8 cellular contexts compared by ENCODE assay signal in the genomic region with DNA sequence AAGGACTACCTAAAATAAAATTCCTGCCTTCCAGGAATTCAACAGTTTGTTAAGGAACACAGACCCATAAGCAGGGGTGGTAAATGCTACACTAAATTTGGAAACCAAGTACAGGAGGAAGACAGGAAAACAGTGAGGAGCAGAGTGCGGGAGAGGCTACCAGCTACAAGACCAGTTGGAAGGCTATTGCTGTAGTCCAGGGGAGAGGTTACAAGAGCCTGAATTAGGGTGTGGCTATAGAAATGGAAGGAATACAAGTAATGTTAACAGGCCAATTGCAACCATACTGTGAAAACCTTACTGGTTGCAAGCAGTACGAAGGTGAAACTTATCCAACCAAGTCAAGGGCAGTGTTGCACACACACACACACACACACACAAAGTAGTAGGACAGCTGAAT. TPM values are rescaled to one million over a fixed set of nuclear protein-coding genes. Genes with fewer than 3 reads are reported as not detected.
DNase-seq lines count a peak whose midpoint lies in the region; ATAC-seq and TF ChIP-seq lines count a peak whose summit lies in the region.

No MANE protein-coding gene starts in this region.

- peak overlapping the region; percentile 94 for H3K4me3 Mint-ChIP-seq in T-helper 1 cell treated with Interleukin-12 subunit alpha and Interleukin-12 subunit beta and Interleukin-4 antibody, amounts not matched to agents 30 μg/mL and 1 μg/mL, for 36 hours
- peak overlapping the region; percentile 92 for H3K4me3 Mint-ChIP-seq in T-helper 17 cell

- H3K27me3 ChIP-seq in smooth muscle cell (ENCODE audit: low read depth), result no peaks in the 10 kb centered on the region

- H3K9me3 Mint-ChIP-seq in T-helper 1 cell treated with Interleukin-12 subunit alpha and Interleukin-12 subunit beta and Interleukin-4 antibody, amounts not matched to agents 30 μg/mL and 1 μg/mL, for 36 hours, result no peaks in the 10 kb centered on the region

- peaks cover 35% of the 10 kb centered on the region for H3K79me2 ChIP-seq in smooth muscle cell (ENCODE audit: low read depth)

- peaks cover 7% of the 10 kb centered on the region for H3K27me3 Mint-ChIP-seq in T-helper 1 cell treated with Interleukin-12 subunit alpha and Interleukin-12 subunit beta and Interleukin-4 antibody, amounts not matched to agents 30 μg/mL and 1 μg/mL, for 36 hours (ENCODE audit: low read depth)
- H3K27me3 Mint-ChIP-seq in T-helper 17 cell, result peaks cover 11% of the 10 kb centered on the region

- peak overlapping the region; percentile 92 for H3K4me2 ChIP-seq in smooth muscle cell

- peak overlapping the region; percentile 97 for H2AFZ ChIP-seq in smooth muscle cell (ENCODE audit: low read depth)

- H3K4me1 ChIP-seq in smooth muscle cell (ENCODE audit: low read depth), result peaks cover 13% of the 10 kb centered on the region

- no peaks in the 10 kb centered on the region for H3K36me3 ChIP-seq in smooth muscle cell (ENCODE audit: low read depth)

- TF ChIP-seq CTCF in foreskin fibroblast (IDR thresholded peaks at IDR 0.05; ENCODE audit: low read depth, low read length) (no peak), smooth muscle cell (IDR thresholded peaks at IDR 0.05; ENCODE audit: borderline replicate concordance, insufficient read depth, poor library complexity, severe bottlenecking) (no peak)

- no peak overlapping the region for H3K9ac ChIP-seq in smooth muscle cell (ENCODE audit: low read depth)

- no peak for ATAC-seq in T-helper 17 cell
- ATAC-seq in HG03460 (IDR thresholded peaks at IDR 0.05; ENCODE audit: unreplicated experiment), result no peak
- no peak for ATAC-seq in HG03571 (IDR thresholded peaks at IDR 0.05; ENCODE audit: unreplicated experiment)

- H3K4me1 Mint-ChIP-seq in T-helper 1 cell treated with Interleukin-12 subunit alpha and Interleukin-12 subunit beta and Interleukin-4 antibody, amounts not matched to agents 30 μg/mL and 1 μg/mL, for 36 hours (ENCODE audit: low read depth), result peaks cover 26% of the 10 kb centered on the region
- peaks cover 23% of the 10 kb centered on the region for H3K4me1 Mint-ChIP-seq in T-helper 17 cell

- peaks cover 7% of the 10 kb centered on the region for H3F3A ChIP-seq in smooth muscle cell (ENCODE audit: low read depth)

- H3K36me3 Mint-ChIP-seq in T-helper 1 cell treated with Interleukin-12 subunit alpha and Interleukin-12 subunit beta and Interleukin-4 antibody, amounts not matched to agents 30 μg/mL and 1 μg/mL, for 36 hours (ENCODE audit: low read depth), result peaks cover 6% of the 10 kb centered on the region
- H3K36me3 Mint-ChIP-seq in T-helper 17 cell (ENCODE audit: low read depth), result peaks cover 2% of the 10 kb centered on the region

- peak overlapping the region; percentile 55 for H3K27ac Mint-ChIP-seq in T-helper 1 cell treated with Interleukin-12 subunit alpha and Interleukin-12 subunit beta and Interleukin-4 antibody, amounts not matched to agents 30 μg/mL and 1 μg/mL, for 36 hours
- H3K27ac Mint-ChIP-seq in T-helper 17 cell, result peak overlapping the region; percentile 89

- H3K4me3 ChIP-seq in foreskin fibroblast (ENCODE audit: low read depth in 1 of 2, low read length in 2 of 2) (peak overlapping the region; percentile 61 to 63), smooth muscle cell (peak overlapping the region; percentile 90)

- WGBS in smooth muscle cell (ENCODE audit: low lambda C conversion rate), result 68% methylated on average over 2 of the region's 2 CpGs

- H3K9me3 ChIP-seq in T-helper 17 cell (ENCODE audit: control insufficient read depth, low read length, poor library complexity, severe bottlenecking) (no peaks in the 10 kb centered on the region), smooth muscle cell (replicated peaks; ENCODE audit: low read depth) (no peaks in the 10 kb centered on the region)

- no peak overlapping the region for H3K27ac ChIP-seq in smooth muscle cell (ENCODE audit: low read depth)

- H4K20me1 ChIP-seq in smooth muscle cell (ENCODE audit: low read depth), result peaks cover 30% of the 10 kb centered on the region

- DNase-seq in T-helper 1 cell, result no peak
- DNase-seq in T-helper 17 cell, result no peak
- peak in 1 of 2 donors; percentile 22 for DNase-seq in foreskin fibroblast
- DNase-seq in smooth muscle cell (lab: John Stamatoyannopoulos, UW; ENCODE audit: unreplicated experiment), result no peak
- DNase-seq in mucosa of gallbladder (ENCODE audit: low spot score), result no peak

RNA-seq across cellular contexts. Expression of gene ARMC8, which starts 0.9 kb away (rescaled TPM):
- 10 to 100 TPM; 55.6 to 75.8 TPM for total RNA-seq in T-helper 17 cell
- total RNA-seq in smooth muscle cell, result 39.3 and 48.6 TPM in 2 replicates
- polyA plus RNA-seq in smooth muscle cell, result 22.6 and 29.2 TPM in 2 replicates
- 40.8 TPM for total RNA-seq in mucosa of gallbladder

RNA-seq across cellular contexts. Expression of gene DBR1, which starts 11.5 kb away (rescaled TPM):
- total RNA-seq in T-helper 17 cell (10 to 100 TPM; 19.5 TPM), smooth muscle cell (15.1 and 17.4 TPM in 2 replicates), mucosa of gallbladder (19.2 TPM)
- polyA plus RNA-seq in smooth muscle cell, result 10.9 and 13.8 TPM in 2 replicates

RNA-seq across cellular contexts. Expression of gene A4GNT, which starts 54.0 kb away (rescaled TPM):
- total RNA-seq in T-helper 17 cell (not detected), smooth muscle cell (not detected in 2 replicates), mucosa of gallbladder (not detected)
- polyA plus RNA-seq in smooth muscle cell, result not detected in 2 replicates
